ENCODE assay signal across 8 cellular contexts in genomic region chr4:76948441-76949292, GRCh38. TPM values are rescaled to one million over a fixed set of nuclear protein-coding genes. Genes with fewer than 3 reads are reported as not detected.
A peak's percentile ranks its signal among the peaks of the same experiment; 100 is the strongest.
DNase-seq lines count a peak whose midpoint lies in the region; ATAC-seq, FAIRE-seq and TF ChIP-seq lines count a peak whose summit lies in the region.

No MANE protein-coding gene starts in this region.

- H3K4me1 Mint-ChIP-seq in activated CD4-positive, alpha-beta T cell treated with anti-CD3 and anti-CD28 coated beads, Interleukin-2, amount 10 ng/mL, durations not matched to agents 24 days and 14 days: peaks cover 17% of the 10 kb centered on the region

- H3K4me3 Mint-ChIP-seq in activated CD4-positive, alpha-beta T cell treated with anti-CD3 and anti-CD28 coated beads, Interleukin-2, amount 10 ng/mL, durations not matched to agents 24 days and 14 days: peak overlapping the region; percentile 87

- H3K36me3 ChIP-seq in colonic mucosa (no peaks in the 10 kb centered on the region), left lung (no peaks in the 10 kb centered on the region)

- peaks cover 65% of the 10 kb centered on the region for H3K27me3 Mint-ChIP-seq in activated CD4-positive, alpha-beta T cell treated with anti-CD3 and anti-CD28 coated beads, Interleukin-2, amount 10 ng/mL, durations not matched to agents 24 days and 14 days

- peak overlapping the region; percentile 20 for H3K27ac Mint-ChIP-seq in activated CD4-positive, alpha-beta T cell treated with anti-CD3 and anti-CD28 coated beads, Interleukin-2, amount 10 ng/mL, durations not matched to agents 24 days and 14 days

- intact Hi-C loops in activated CD4-positive, alpha-beta T cell treated with anti-CD3 and anti-CD28 coated beads, Interleukin-2, amount 10 ng/mL, durations not matched to agents 24 days and 14 days (cut with micrococcal nuclease): loop anchor here (1.0 to 10.0 kb wide), 3 partner anchors 12 to 256 kb away; no protein-coding TSS in a partner anchor
- intact Hi-C loops in colonic mucosa (cut with DNase I) (no loop called here), left lung (cut with DNase I) (no loop called here)

- peak; percentile 81 for FAIRE-seq in GM18507 (lab: Jason Lieb, UNC)

- H3K27me3 ChIP-seq in colonic mucosa (no peaks in the 10 kb centered on the region), left lung (peaks cover 0 to 21% of the 10 kb centered on the region in 2 donors)

- H3K27ac ChIP-seq in 22Rv1 (peak overlapping the region; percentile 78), colonic mucosa (peak overlapping the region; percentile 91), left lung (peak overlapping the region; percentile 87 to 93)

- H3K9me3 Mint-ChIP-seq in activated CD4-positive, alpha-beta T cell treated with anti-CD3 and anti-CD28 coated beads, Interleukin-2, amount 10 ng/mL, durations not matched to agents 24 days and 14 days: no peaks in the 10 kb centered on the region

- peak overlapping the region; percentile 58 for H3K4me3 ChIP-seq in colonic mucosa
- H3K4me3 ChIP-seq in left lung: peak overlapping the region; percentile 87 to 88

- DNase-seq in GM18507 (ENCODE audit: extremely low spot score, insufficient read length, low read depth) (peak; percentile 77), NCI-H2171 treated with DMSO at 0.1 percent for 48 hours (lab: John Stamatoyannopoulos, UW) (peak; percentile 45), colonic mucosa (peak; percentile 81), left lung (peak; percentile 83 to 90)
- peak; percentile 81 for DNase-seq in activated CD4-positive, alpha-beta T cell treated with anti-CD3 and anti-CD28 coated beads, Interleukin-2, amount 10 ng/mL, durations not matched to agents 24 days and 14 days
- DNase-seq in stimulated activated CD4-positive, alpha-beta T cell treated with anti-CD3 and anti-CD28 coated beads, Interleukin-4, amount 100 ng/mL, for 48 hours (ENCODE audit: low read depth in 2 of 2): peak; percentile 30 to 36

- no peaks in the 10 kb centered on the region for H3K4me1 ChIP-seq in colonic mucosa
- peaks cover 10 to 28% of the 10 kb centered on the region in 2 donors for H3K4me1 ChIP-seq in left lung

- TF ChIP-seq CTCF in 22Rv1 (IDR thresholded peaks at IDR 0.05) (no peak), colonic mucosa (IDR thresholded peaks at IDR 0.05) (no peak), left lung (IDR thresholded peaks at IDR 0.05) (no peak)

- no peaks in the 10 kb centered on the region for H3K9me3 ChIP-seq in colonic mucosa
- no peaks in the 10 kb centered on the region for H3K9me3 ChIP-seq in left lung

- ATAC-seq in HG02970 (IDR thresholded peaks at IDR 0.05; ENCODE audit: low FRiP score, unreplicated experiment) (peak; percentile 37), left lung (peak; percentile 65)

- H3K36me3 Mint-ChIP-seq in activated CD4-positive, alpha-beta T cell treated with anti-CD3 and anti-CD28 coated beads, Interleukin-2, amount 10 ng/mL, durations not matched to agents 24 days and 14 days (ENCODE audit: low read depth): no peaks in the 10 kb centered on the region

- peak overlapping the region; percentile 90 to 93 for H3K9ac ChIP-seq in colonic mucosa (ENCODE audit: low read depth in 2 of 2, low read length in 2 of 2)

RNA-seq across cellular contexts. Expression of gene SEPTIN11, which starts 0.9 kb away (rescaled TPM):
- total RNA-seq in activated CD4-positive, alpha-beta T cell treated with anti-CD3 and anti-CD28 coated beads, Interleukin-2, amount 10 ng/mL, durations not matched to agents 24 days and 14 days: 15.4 and 17.0 TPM in 2 replicates
- total RNA-seq in colonic mucosa (100 to 1,000 TPM; 114 to 134 TPM), left lung (100 to 1,000 TPM; 138 to 162 TPM)

RNA-seq across cellular contexts. Expression of gene SOWAHB, which starts 50.7 kb away (rescaled TPM):
- total RNA-seq in activated CD4-positive, alpha-beta T cell treated with anti-CD3 and anti-CD28 coated beads, Interleukin-2, amount 10 ng/mL, durations not matched to agents 24 days and 14 days: not detected in 2 replicates
- total RNA-seq in colonic mucosa (10 to 100 TPM; 20.8 to 25.7 TPM), left lung (1 to 10 TPM; 2.5 to 6.3 TPM)

Comparison
In these comparisons a context has a peak if more than half of its experiments do, and no peak if none do; other contexts are left out.
1. Peak in every context shown above with its lines: DNase-seq, ATAC-seq, H3K4me3 ChIP-seq and H3K27ac ChIP-seq.
2. DNase-seq: peak in every context shown above with its lines; median percentile 86 in left lung; 81 in activated CD4-positive, alpha-beta T cell treated with anti-CD3 and anti-CD28 coated beads, Interleukin-2, amount 10 ng/mL, durations not matched to agents 24 days and 14 days; 81 in colonic mucosa; 77 in GM18507; 45 in NCI-H2171 treated with DMSO at 0.1 percent for 48 hours; 33 in stimulated activated CD4-positive, alpha-beta T cell treated with anti-CD3 and anti-CD28 coated beads, Interleukin-4, amount 100 ng/mL, for 48 hours.